8 cellular contexts compared by ENCODE assay signal in genomic region chrX:154370882-154371770, GRCh38. TPM values are rescaled to one million over a fixed set of nuclear protein-coding genes. Genes with fewer than 3 reads are reported as not detected.
DNase-seq lines count a peak whose midpoint lies in the region; ATAC-seq, FAIRE-seq and TF ChIP-seq lines count a peak whose summit lies in the region.

No MANE protein-coding gene starts in this region.

- TF ChIP-seq CTCF in GM10248 (IDR thresholded peaks at IDR 0.05; ENCODE audit: control extremely low read depth, extremely low read depth, low read depth, missing control alignments) = no peak
- no peak for TF ChIP-seq CTCF in right atrium auricular region (IDR thresholded peaks at IDR 0.05)

- peak; percentile 84 for DNase-seq in GM10248 (ENCODE audit: extremely low spot score)
- DNase-seq in NCI-H1417 treated with DMSO at 0.1 percent for 48 hours (lab: John Stamatoyannopoulos, UW) = peak; percentile 35
- DNase-seq in T follicular helper cell (ENCODE audit: low read depth) = peak; percentile 88
- DNase-seq in amniotic stem cell (lab: John Stamatoyannopoulos, UW) = peak; percentile 66
- peak; percentile 97 for DNase-seq in right atrium auricular region (ENCODE audit: low spot score)
- DNase-seq in pulmonary artery endothelial cell (ENCODE audit: low read depth, low spot score) = peak; percentile 68
- DNase-seq in urothelium cell line (ENCODE audit: low spot score) = peak; percentile 80

- H3K4me1 ChIP-seq in right atrium auricular region = peaks cover 0 to 49% of the 10 kb centered on the region in 2 donors

- POLR2A ChIA-PET in GM10248 (lab: Yijun Ruan, JAX) = interaction anchor here (0.5 to 1.0 kb wide), 8 partner anchors 12 to 577 kb away, joined by 3 to 7 read pairs (median 4); partner anchors contain the start of genes IDH3G, SLC10A3 and SSR4

- H3K36me3 ChIP-seq in right atrium auricular region = peaks cover 40% of the 10 kb centered on the region

- H3K27ac ChIP-seq in right atrium auricular region = peak overlapping the region; percentile 84 to 96

- peak; percentile 40 for FAIRE-seq in urothelium cell line (lab: Jason Lieb, UNC)

- peak overlapping the region; percentile 74 to 78 for H3K4me3 ChIP-seq in right atrium auricular region

- H3K27me3 ChIP-seq in right atrium auricular region = no peaks in the 10 kb centered on the region

- H3K9me3 ChIP-seq in right atrium auricular region = no peaks in the 10 kb centered on the region

- peak; percentile 65 for ATAC-seq in HG02759 (IDR thresholded peaks at IDR 0.05; ENCODE audit: unreplicated experiment)

- CTCF ChIA-PET in GM10248 (lab: Yijun Ruan, JAX) = interaction anchor here (1.0 to 1.8 kb wide), 3 partner anchors 119 to 166 kb away, joined by 3 to 4 read pairs (median 4); partner anchors contain the start of gene SLC10A3

RNA-seq across cellular contexts. Expression of gene FLNA, which starts 3.3 kb away (rescaled TPM):
- total RNA-seq in right atrium auricular region = 100 to 1,000 TPM; 263 to 419 TPM
- 1,775 and 2,557 TPM in 2 replicates for total RNA-seq in pulmonary artery endothelial cell

RNA-seq across cellular contexts. Expression of gene EMD, which starts 8.0 kb away (rescaled TPM):
- total RNA-seq in right atrium auricular region (10 to 100 TPM; 41.5 to 47.0 TPM), pulmonary artery endothelial cell (20.1 and 23.5 TPM in 2 replicates)

RNA-seq across cellular contexts. Expression of gene RPL10, which starts 27.1 kb away (rescaled TPM):
- total RNA-seq in right atrium auricular region (1,000 to 10,000 TPM; 1,667 to 4,587 TPM), pulmonary artery endothelial cell (1,825 and 3,241 TPM in 2 replicates)

RNA-seq across cellular contexts. Expression of gene DNASE1L1, which starts 37.9 kb away (rescaled TPM):
- total RNA-seq in right atrium auricular region (10 to 100 TPM; 74.4 to 84.0 TPM), pulmonary artery endothelial cell (107 and 134 TPM in 2 replicates)

RNA-seq across cellular contexts. Expression of gene TAFAZZIN, which starts 40.2 kb away (rescaled TPM):
- total RNA-seq in right atrium auricular region (10 to 100 TPM; 24.8 to 28.9 TPM), pulmonary artery endothelial cell (17.7 and 18.6 TPM in 2 replicates)

Comparison
In these comparisons a context has a peak if more than half of its experiments do, and no peak if none do; other contexts are left out.
1. Peak in every context shown above with its lines: DNase-seq, ATAC-seq, H3K4me3 ChIP-seq and H3K27ac ChIP-seq.
2. DNase-seq: peak in every context shown above with its lines; median percentile 97 in right atrium auricular region; 88 in T follicular helper cell; 84 in GM10248; 80 in urothelium cell line; 68 in pulmonary artery endothelial cell; 66 in amniotic stem cell; 35 in NCI-H1417 treated with DMSO at 0.1 percent for 48 hours.